ENCODE assay signal across 11 cellular contexts in the genomic region with DNA sequence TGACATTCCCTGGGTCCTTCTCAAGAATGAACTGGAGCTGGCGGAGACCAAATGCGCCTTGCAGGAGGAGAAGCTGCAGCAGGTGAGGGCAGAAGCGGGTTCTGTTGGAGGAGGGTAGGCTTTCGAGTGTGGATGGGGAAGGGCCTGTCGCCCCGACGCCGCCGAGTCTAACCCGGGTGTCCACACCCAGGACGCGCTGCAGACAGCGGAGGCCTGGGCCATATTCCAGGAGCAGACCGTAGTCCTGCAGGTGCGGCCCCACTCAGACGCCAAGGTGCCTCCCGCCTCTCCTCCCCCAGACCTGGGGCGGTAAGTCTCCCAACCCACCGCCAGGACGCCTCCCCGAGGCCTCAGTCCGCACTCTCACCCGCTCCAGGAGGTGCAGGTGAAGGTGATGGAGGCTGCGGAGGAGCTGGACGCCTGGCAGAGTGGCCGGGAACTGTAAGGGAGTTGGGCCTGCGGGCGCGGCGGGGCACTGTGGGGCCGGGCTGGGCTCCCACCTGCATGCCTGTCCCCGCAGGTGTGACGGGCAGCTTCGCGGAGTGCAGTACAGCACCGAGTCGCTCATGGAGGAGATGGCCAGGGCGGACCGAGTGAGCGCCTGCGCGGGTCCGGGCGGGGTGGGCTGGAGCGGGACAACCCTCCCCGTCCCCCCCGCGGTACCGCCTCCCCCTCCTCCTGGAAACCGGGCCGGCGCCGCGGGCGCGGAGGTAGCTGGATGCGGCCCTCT. TPM values are rescaled to one million over a fixed set of nuclear protein-coding genes. Genes with fewer than 3 reads are reported as not detected.
DNase-seq lines count a peak whose midpoint lies in the region; ATAC-seq and TF ChIP-seq lines count a peak whose summit lies in the region.
"Not testable (repeated sequence)": the region's sequence is repeated elsewhere in the genome, so short reads cannot be mapped to it uniquely, and the experiment has no call there.
"Had no signal": no experiment of that assay in that cellular context is flagged by ENCODE, and none has a peak within 500 bp of the region (broad histone marks: within the 10 kb centered on the region; RNA-seq: fewer than 3 reads in every experiment).

No MANE protein-coding gene starts in this region.

- H3K4me3 ChIP-seq in GM23338, result peak overlapping the region; percentile 46; the same call in 1 of the 2 replicates

- ATAC-seq in GM19395 (IDR thresholded peaks at IDR 0.05; ENCODE audit: unreplicated experiment) (peak; percentile 25), GM23338 (peak; percentile 8), HG03039 (IDR thresholded peaks at IDR 0.05; ENCODE audit: unreplicated experiment) (peak; percentile 13), HG03520 (IDR thresholded peaks at IDR 0.05; ENCODE audit: unreplicated experiment) (peak; percentile 10), Right ventricle myocardium superior (ENCODE audit: poor library complexity) (peak; percentile 24)
- ATAC-seq in activated CD8-positive, alpha-beta T cell treated with anti-CD3 and anti-CD28 coated beads, Interleukin-2, amount 10 ng/mL, durations not matched to agents 7 days and 5 days, result peak; percentile 23
- peak; percentile 3 to 15 for ATAC-seq in naive thymus-derived CD8-positive, alpha-beta T cell

- not testable (repeated sequence) for H4K20me1 ChIP-seq in GM23338 (replicated peaks; ENCODE audit: insufficient read depth)

- H3K4me2 ChIP-seq in GM23338, result not testable (repeated sequence)

- DNase-seq in GM23338 (ENCODE audit: low spot score); activated CD8-positive, alpha-beta T cell treated with anti-CD3 and anti-CD28 coated beads, Interleukin-2, amount 10 ng/mL, durations not matched to agents 7 days and 5 days; Right ventricle myocardium superior: not testable (repeated sequence)
- DNase-seq in naive thymus-derived CD8-positive, alpha-beta T cell, result peak in 2 of 10 donors; percentile 7 to 31

- H3K9me3 Mint-ChIP-seq in GM23338; activated CD8-positive, alpha-beta T cell treated with anti-CD3 and anti-CD28 coated beads, Interleukin-2, amount 10 ng/mL, durations not matched to agents 7 days and 5 days (ENCODE audit: insufficient read depth); naive thymus-derived CD8-positive, alpha-beta T cell: not testable (repeated sequence)

- not testable (repeated sequence) for TF ChIP-seq CTCF in GM23338 (conservative IDR thresholded peaks at IDR 0.05; ENCODE audit: low read depth in 2 of 2)

- H3K36me3 Mint-ChIP-seq in GM23338 (ENCODE audit: low read depth); activated CD8-positive, alpha-beta T cell treated with anti-CD3 and anti-CD28 coated beads, Interleukin-2, amount 10 ng/mL, durations not matched to agents 7 days and 5 days (ENCODE audit: low read depth); naive thymus-derived CD8-positive, alpha-beta T cell: not testable (repeated sequence)

- H3F3A ChIP-seq in GM23338 (replicated peaks; ENCODE audit: low read depth), result not testable (repeated sequence)

- H3K4me3 Mint-ChIP-seq in GM23338; activated CD8-positive, alpha-beta T cell treated with anti-CD3 and anti-CD28 coated beads, Interleukin-2, amount 10 ng/mL, durations not matched to agents 7 days and 5 days; naive thymus-derived CD8-positive, alpha-beta T cell: not testable (repeated sequence)

- not testable (repeated sequence) for H3K4me1 Mint-ChIP-seq in GM23338; activated CD8-positive, alpha-beta T cell treated with anti-CD3 and anti-CD28 coated beads, Interleukin-2, amount 10 ng/mL, durations not matched to agents 7 days and 5 days (ENCODE audit: low read depth); naive thymus-derived CD8-positive, alpha-beta T cell

- not testable (repeated sequence) for H3K27ac ChIP-seq in GM23338 (ENCODE audit: low read depth)

- H2AFZ ChIP-seq in GM23338, result not testable (repeated sequence)

- H3K9me2 ChIP-seq in GM23338 (ENCODE audit: insufficient read depth), result not testable (repeated sequence)

- not testable (repeated sequence) for H3K27me3 ChIP-seq in GM23338 (ENCODE audit: insufficient read depth)

- CTCF ChIA-PET in activated CD8-positive, alpha-beta T cell treated with anti-CD3 and anti-CD28 coated beads, Interleukin-2, amount 10 ng/mL, durations not matched to agents 7 days and 5 days (lab: Charles Lee), result not testable (repeated sequence)

- H3K36me3 ChIP-seq in GM23338 (ENCODE audit: insufficient read depth), result not testable (repeated sequence)

- intact Hi-C loops in Right ventricle myocardium superior (cut with DNase I), result not testable (repeated sequence)

- not testable (repeated sequence) for H3K27ac Mint-ChIP-seq in GM23338; activated CD8-positive, alpha-beta T cell treated with anti-CD3 and anti-CD28 coated beads, Interleukin-2, amount 10 ng/mL, durations not matched to agents 7 days and 5 days; naive thymus-derived CD8-positive, alpha-beta T cell

- not testable (repeated sequence) for H3K27me3 Mint-ChIP-seq in GM23338 (ENCODE audit: insufficient read depth, low read depth, poor library complexity); activated CD8-positive, alpha-beta T cell treated with anti-CD3 and anti-CD28 coated beads, Interleukin-2, amount 10 ng/mL, durations not matched to agents 7 days and 5 days (ENCODE audit: low read depth); naive thymus-derived CD8-positive, alpha-beta T cell

- POLR2A ChIA-PET in activated CD8-positive, alpha-beta T cell treated with anti-CD3 and anti-CD28 coated beads, Interleukin-2, amount 10 ng/mL, durations not matched to agents 7 days and 5 days (lab: Charles Lee); naive thymus-derived CD8-positive, alpha-beta T cell (lab: Charles Lee): not testable (repeated sequence)

- not testable (repeated sequence) for H3K4me1 ChIP-seq in GM23338 (ENCODE audit: insufficient read depth)

- not testable (repeated sequence) for H3K79me2 ChIP-seq in GM23338 (replicated peaks; ENCODE audit: insufficient read depth)

RNA-seq across cellular contexts. Expression of a gene that starts 2.0 kb away (rescaled TPM):
- total RNA-seq in GM23338 (2014; rRNA removed; shearing (Covaris generic)), result 3.6 and 26.3 TPM in 2 replicates
- polyA plus RNA-seq in GM23338 (2016; fragmentation: Nextera tagmentation; extraction: Ambion mirVana), result 5.3 and 8.3 TPM in 2 replicates
- under 1 TPM in 1 of 2 experiments, not detected in 1; 0.94 TPM for total RNA-seq in activated CD8-positive, alpha-beta T cell treated with anti-CD3 and anti-CD28 coated beads, Interleukin-2, amount 10 ng/mL, durations not matched to agents 7 days and 5 days
- total RNA-seq in Right ventricle myocardium superior, result 0.32 TPM
- total RNA-seq in naive thymus-derived CD8-positive, alpha-beta T cell, result 10 to 100 TPM; 11.4 to 12.4 TPM
- polyA plus RNA-seq in naive thymus-derived CD8-positive, alpha-beta T cell, result 1 to 10 TPM in 1 of 3 donors, under 1 TPM in 2; 0.84 to 1.2 (median 0.88) TPM

RNA-seq across cellular contexts. Expression of a gene that starts 11.6 kb away (rescaled TPM):
- not detected in 2 replicates for total RNA-seq in GM23338 (2014; rRNA removed; shearing (Covaris generic))
- not detected in 2 replicates for polyA plus RNA-seq in GM23338 (2016; fragmentation: Nextera tagmentation; extraction: Ambion mirVana)
- total RNA-seq in activated CD8-positive, alpha-beta T cell treated with anti-CD3 and anti-CD28 coated beads, Interleukin-2, amount 10 ng/mL, durations not matched to agents 7 days and 5 days, result not detected
- not detected for total RNA-seq in Right ventricle myocardium superior
- not detected for total RNA-seq in naive thymus-derived CD8-positive, alpha-beta T cell
- under 1 TPM in 1 of 3 donors, not detected in 2; 0.49 TPM for polyA plus RNA-seq in naive thymus-derived CD8-positive, alpha-beta T cell
- total RNA-seq: G401, H9, myocyte, NCI-H460 had no signal
